30 cellular contexts compared by ENCODE assay signal in the genomic region with DNA sequence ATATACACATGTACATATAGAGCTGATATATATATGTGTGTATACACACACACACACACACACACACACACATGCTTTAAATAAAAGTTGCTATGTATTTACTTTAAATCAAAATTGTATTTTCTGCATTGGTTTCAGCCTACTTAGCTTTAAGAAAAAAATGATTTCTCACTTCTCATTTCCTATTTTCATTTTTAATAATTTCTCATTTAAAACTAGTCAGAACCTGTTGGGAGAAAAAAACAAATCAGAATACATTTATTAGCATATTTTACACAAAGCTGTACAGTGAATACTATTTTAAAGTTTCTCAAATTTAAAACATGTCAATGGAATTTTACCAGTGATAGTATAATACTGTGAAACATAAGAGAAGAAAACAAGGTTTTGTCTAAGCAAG.
"Had no signal": no experiment of that assay in that cellular context is flagged by ENCODE, and none has a peak within 500 bp of the region (broad histone marks: within the 10 kb centered on the region; RNA-seq: fewer than 3 reads in every experiment).

No MANE protein-coding gene starts in this region.

- H3K79me2 ChIP-seq: parathyroid adenoma had no signal

- H3K4me1 Mint-ChIP-seq: naive thymus-derived CD8-positive, alpha-beta T cell; nephron progenitor cell; neural crest cell; stimulated activated effector memory CD8-positive, alpha-beta T cell treated with anti-CD3 and anti-CD28 coated beads, Interleukin-12 subunit alpha, Interleukin-12 subunit beta, amount 100 ng/mL, for 72 hours; stimulated activated naive B cell treated with anti-CD40 and anti-IgM and Interleukin-4, amounts not matched to agents 10 μg/mL and 1 μg/mL and 100 μg/mL, for 72 hours had no signal

- H3K27ac ChIP-seq: neutrophil, ovary, parathyroid adenoma, psoas muscle, right lobe of liver, sigmoid colon, stomach, thoracic aorta, thyroid gland, tibial nerve, upper lobe of left lung, uterus had no signal

- DNase-seq: naive thymus-derived CD8-positive, alpha-beta T cell; nephron progenitor cell; nucleus accumbens; ovary; posterior cingulate gyrus; psoas muscle; right cardiac atrium; right lobe of liver; sigmoid colon; small intestine; stimulated activated CD4-positive, alpha-beta T cell treated with anti-CD3 and anti-CD28 coated beads, Interleukin-15, amount 100 ng/mL, for 24 hours; stimulated activated CD4-positive, alpha-beta T cell treated with anti-CD3 and anti-CD28 coated beads, Interleukin-2, amount 100 ng/mL, for 24 hours; stimulated activated CD4-positive, alpha-beta T cell treated with anti-CD3 and anti-CD28 coated beads, Interleukin-2, amount 100 ng/mL, for 48 hours; stimulated activated CD4-positive, alpha-beta T cell treated with anti-CD3 and anti-CD28 coated beads, Interleukin-4, amount 100 ng/mL, for 24 hours; stimulated activated naive B cell treated with anti-CD40 and anti-IgM and Interleukin-4, amounts not matched to agents 10 μg/mL and 1 μg/mL and 100 μg/mL, for 72 hours; stimulated activated naive CD4-positive, alpha-beta T cell treated with Interleukin-2 at 50 U/mL for 16 hours; stomach; thyroid gland; trophoblast cell; upper lobe of left lung; uterus had no signal

- H3K36me3 Mint-ChIP-seq: naive thymus-derived CD8-positive, alpha-beta T cell; natural killer cell treated with Interleukin-12 subunit alpha and Interleukin-12 subunit beta and Interleukin-15 and Interleukin-18, amount 100 ng/mL, for 72 hours; stimulated activated effector memory CD8-positive, alpha-beta T cell treated with anti-CD3 and anti-CD28 coated beads, Interleukin-12 subunit alpha, Interleukin-12 subunit beta, amount 100 ng/mL, for 72 hours; stimulated activated naive B cell treated with anti-CD40 and anti-IgM and Interleukin-4, amounts not matched to agents 10 μg/mL and 1 μg/mL and 100 μg/mL, for 72 hours had no signal

- H3K4me3 Mint-ChIP-seq: naive thymus-derived CD8-positive, alpha-beta T cell; natural killer cell treated with Interleukin-12 subunit alpha and Interleukin-12 subunit beta and Interleukin-15 and Interleukin-18, amount 100 ng/mL, for 72 hours; nephron progenitor cell; neural crest cell; stimulated activated effector memory CD8-positive, alpha-beta T cell treated with anti-CD3 and anti-CD28 coated beads, Interleukin-12 subunit alpha, Interleukin-12 subunit beta, amount 100 ng/mL, for 72 hours; stimulated activated naive B cell treated with anti-CD40 and anti-IgM and Interleukin-4, amounts not matched to agents 10 μg/mL and 1 μg/mL and 100 μg/mL, for 72 hours; stimulated activated naive CD8-positive, alpha-beta T cell treated with anti-CD3 and anti-CD28 coated beads, Interleukin-15, Interleukin-2, amounts not matched to agents 100 ng/mL and 50 ng/mL, for 24 hours had no signal

- ATAC-seq: naive thymus-derived CD8-positive, alpha-beta T cell; natural killer cell treated with Interleukin-12 subunit alpha and Interleukin-12 subunit beta and Interleukin-15 and Interleukin-18, amount 100 ng/mL, for 72 hours; psoas muscle; right cardiac atrium; right lobe of liver; stimulated activated effector memory CD8-positive, alpha-beta T cell treated with anti-CD3 and anti-CD28 coated beads, Interleukin-12 subunit alpha, Interleukin-12 subunit beta, amount 100 ng/mL, for 72 hours had no signal

- H3K9me3 ChIP-seq: neutrophil, ovary, psoas muscle, right lobe of liver, thoracic aorta, thyroid gland, tibial nerve, upper lobe of left lung, uterus had no signal

- H3K9ac ChIP-seq: parathyroid adenoma had no signal

- H3K27me3 Mint-ChIP-seq: naive thymus-derived CD8-positive, alpha-beta T cell; natural killer cell treated with Interleukin-12 subunit alpha and Interleukin-12 subunit beta and Interleukin-15 and Interleukin-18, amount 100 ng/mL, for 72 hours; progenitor cell of endocrine pancreas; stimulated activated naive B cell treated with anti-CD40 and anti-IgM and Interleukin-4, amounts not matched to agents 10 μg/mL and 1 μg/mL and 100 μg/mL, for 72 hours; stimulated activated naive CD8-positive, alpha-beta T cell treated with anti-CD3 and anti-CD28 coated beads, Interleukin-15, Interleukin-2, amounts not matched to agents 100 ng/mL and 50 ng/mL, for 24 hours had no signal

- H3K27me3 ChIP-seq: neutrophil, ovary, right lobe of liver, sigmoid colon, stomach, thyroid gland, tibial nerve, upper lobe of left lung, uterus had no signal

- FAIRE-seq: small intestine had no signal

- H3K36me3 ChIP-seq: neutrophil, ovary, right lobe of liver, sigmoid colon, stomach, thoracic aorta, thyroid gland, tibial nerve, upper lobe of left lung, uterus had no signal

- H2AFZ ChIP-seq: parathyroid adenoma had no signal

- H3K27ac Mint-ChIP-seq: naive thymus-derived CD8-positive, alpha-beta T cell; natural killer cell treated with Interleukin-12 subunit alpha and Interleukin-12 subunit beta and Interleukin-15 and Interleukin-18, amount 100 ng/mL, for 72 hours; nephron progenitor cell; progenitor cell of endocrine pancreas; stimulated activated effector memory CD8-positive, alpha-beta T cell treated with anti-CD3 and anti-CD28 coated beads, Interleukin-12 subunit alpha, Interleukin-12 subunit beta, amount 100 ng/mL, for 72 hours; stimulated activated naive B cell treated with anti-CD40 and anti-IgM and Interleukin-4, amounts not matched to agents 10 μg/mL and 1 μg/mL and 100 μg/mL, for 72 hours; stimulated activated naive CD8-positive, alpha-beta T cell treated with anti-CD3 and anti-CD28 coated beads, Interleukin-15, Interleukin-2, amounts not matched to agents 100 ng/mL and 50 ng/mL, for 24 hours had no signal

- H3K4me3 ChIP-seq: ovary, psoas muscle, right lobe of liver, sigmoid colon, stomach, thoracic aorta, thyroid gland, tibial nerve, upper lobe of left lung, uterus had no signal

- H3K4me1 ChIP-seq: parathyroid adenoma, psoas muscle, right lobe of liver, sigmoid colon, stomach, thyroid gland, tibial nerve, upper lobe of left lung, uterus had no signal
